Comparison of ENCODE assay signal across 10 cellular contexts in the genomic region with DNA sequence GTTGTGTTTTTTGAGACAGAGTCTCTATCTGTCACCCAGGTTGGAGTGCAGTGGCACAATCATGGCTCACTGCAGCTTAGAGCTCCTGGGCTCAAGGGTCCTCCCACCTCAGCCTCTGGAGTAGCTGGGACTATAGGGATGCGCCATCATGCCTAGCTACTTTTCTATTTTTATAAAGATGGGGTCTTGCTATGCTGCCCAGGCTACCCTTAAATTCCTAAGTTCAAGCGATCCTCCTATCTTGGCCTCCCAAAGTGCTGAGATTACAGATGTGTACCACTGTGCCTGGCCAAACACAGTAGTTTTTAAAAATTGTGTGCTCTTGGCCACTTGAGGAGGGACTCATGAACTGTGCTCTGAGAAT. TPM values are rescaled to one million over a fixed set of nuclear protein-coding genes. Genes with fewer than 3 reads are reported as not detected.
DNase-seq lines count a peak whose midpoint lies in the region; ATAC-seq and TF ChIP-seq lines count a peak whose summit lies in the region.
"Had no signal": no experiment of that assay in that cellular context is flagged by ENCODE, and none has a peak within 500 bp of the region (broad histone marks: within the 10 kb centered on the region; RNA-seq: fewer than 3 reads in every experiment).

No MANE protein-coding gene starts in this region.

- peaks cover 5% of the 10 kb centered on the region for H3K4me1 ChIP-seq in ACC112 (ENCODE audit: control insufficient read depth, insufficient read depth, low read length, unreplicated experiment)
- 0 out of 2 replicates have a peak, but pooled peaks cover 5% of the 10 kb centered on the region for H3K4me1 ChIP-seq in HUES6 (ENCODE audit: control insufficient read depth, insufficient read depth, low read length)
- H3K4me1 ChIP-seq in naive thymus-derived CD4-positive, alpha-beta T cell (ENCODE audit: control insufficient read depth in 2 of 2, insufficient read depth in 2 of 2, low read length in 2 of 2) = peaks cover 6 to 21% of the 10 kb centered on the region in 2 donors

- no peak overlapping the region for H3K27ac Mint-ChIP-seq in chondrocyte (ENCODE audit: unreplicated experiment)
- peak overlapping the region in 7 of 9 donors; percentile 83 to 97 (median 90) for H3K27ac Mint-ChIP-seq in naive thymus-derived CD4-positive, alpha-beta T cell

- H3K27me3 ChIP-seq in ACC112 (ENCODE audit: insufficient read depth, low read length) (peaks cover 72% of the 10 kb centered on the region), HUES6 (ENCODE audit: control insufficient read depth, insufficient read depth, low read length) (peaks cover 97% of the 10 kb centered on the region), MG63 (peaks cover 7% of the 10 kb centered on the region; the same call in 1 of the 2 replicates)
- H3K27me3 ChIP-seq in naive thymus-derived CD4-positive, alpha-beta T cell (ENCODE audit: control insufficient read depth in 2 of 2, insufficient read depth in 2 of 2, low read length in 2 of 2) = no peaks in the 10 kb centered on the region

- H3K27me3 Mint-ChIP-seq in chondrocyte (ENCODE audit: low read depth) = peaks cover 76% of the 10 kb centered on the region
- H3K27me3 Mint-ChIP-seq in naive thymus-derived CD4-positive, alpha-beta T cell = peaks cover 38 to 83% (median 44%) of the 10 kb centered on the region in 5 donors

- peak overlapping the region; percentile 53 for H2AFZ ChIP-seq in ACC112 (ENCODE audit: low read length, unreplicated experiment)

- ATAC-seq in naive thymus-derived CD4-positive, alpha-beta T cell = no peak

- no peaks in the 10 kb centered on the region for H3K9me3 Mint-ChIP-seq in chondrocyte (ENCODE audit: low read depth)
- H3K9me3 Mint-ChIP-seq in naive thymus-derived CD4-positive, alpha-beta T cell = no peaks in the 10 kb centered on the region

- no peak overlapping the region for H3K9ac ChIP-seq in HUES6 (ENCODE audit: low read length)

- intact Hi-C loops in naive thymus-derived CD4-positive, alpha-beta T cell (cut with micrococcal nuclease) = loop anchor here (5.0 to 10.0 kb wide), 2 partner anchors 88 to 466 kb away; a partner anchor contains a TSS

- H3K4me3 Mint-ChIP-seq in chondrocyte (ENCODE audit: unreplicated experiment) = peak overlapping the region; percentile 75
- peak overlapping the region; percentile 88 to 100 (median 96) for H3K4me3 Mint-ChIP-seq in naive thymus-derived CD4-positive, alpha-beta T cell

- H3K36me3 ChIP-seq in ACC112 (ENCODE audit: insufficient read depth, low read length) (no peaks in the 10 kb centered on the region), HUES6 (ENCODE audit: control insufficient read depth, insufficient read depth, low read length) (no peaks in the 10 kb centered on the region), MG63 (no peaks in the 10 kb centered on the region)
- no peaks in the 10 kb centered on the region for H3K36me3 ChIP-seq in naive thymus-derived CD4-positive, alpha-beta T cell (ENCODE audit: control insufficient read depth in 2 of 3, insufficient read depth in 3 of 3, low read length in 3 of 3)

- H3K27ac ChIP-seq in ACC112 (ENCODE audit: low read depth, low read length) = no peak overlapping the region
- H3K27ac ChIP-seq in HUES6 (ENCODE audit: low read depth, low read length) = no peak overlapping the region
- H3K27ac ChIP-seq in naive thymus-derived CD4-positive, alpha-beta T cell (ENCODE audit: low read depth, low read length) = no peak overlapping the region

- peaks cover 13% of the 10 kb centered on the region for H3K4me1 Mint-ChIP-seq in chondrocyte (ENCODE audit: low read depth)
- peaks cover 21 to 32% (median 30%) of the 10 kb centered on the region in 7 donors for H3K4me1 Mint-ChIP-seq in naive thymus-derived CD4-positive, alpha-beta T cell

- no peak for TF ChIP-seq CTCF in chondrocyte (IDR thresholded peaks at IDR 0.05)

- POLR2A ChIA-PET in naive thymus-derived CD4-positive, alpha-beta T cell (lab: Charles Lee) = no interaction called here

- no peaks in the 10 kb centered on the region for H3K79me2 ChIP-seq in ACC112 (ENCODE audit: control insufficient read depth, insufficient read depth, low read length, unreplicated experiment)

- CTCF ChIA-PET in naive thymus-derived CD4-positive, alpha-beta T cell (lab: Charles Lee) = no interaction called here

- H3K4me3 ChIP-seq in ACC112 (ENCODE audit: low read depth, low read length) (peak overlapping the region; percentile 83), HUES6 (ENCODE audit: low read depth, low read length) (0 out of 2 replicates have a peak overlapping the region, but pooled peaks have one; percentile 55), MG63 (no peak overlapping the region)
- H3K4me3 ChIP-seq in naive thymus-derived CD4-positive, alpha-beta T cell (ENCODE audit: low read length) = peak overlapping the region; percentile 87

- DNase-seq in chondrocyte (ENCODE audit: low spot score) (no peak), cortex of kidney (lab: John Stamatoyannopoulos, UW) (no peak), MG63 (no peak), NCI-H187 (lab: John Stamatoyannopoulos, UW) (no peak), SIG-M5 (lab: John Stamatoyannopoulos, UW) (no peak)
- DNase-seq in naive thymus-derived CD4-positive, alpha-beta T cell = no peak

- H3K9me3 ChIP-seq in HUES6 (ENCODE audit: control insufficient read depth, insufficient read depth, low read depth, low read length) = no peaks in the 10 kb centered on the region
- no peaks in the 10 kb centered on the region for H3K9me3 ChIP-seq in naive thymus-derived CD4-positive, alpha-beta T cell (ENCODE audit: control insufficient read depth in 2 of 3, low read length in 3 of 3)
- H3K9me3 ChIP-seq in MG63 = no peaks in the 10 kb centered on the region

- peaks cover 5% of the 10 kb centered on the region for H3K36me3 Mint-ChIP-seq in chondrocyte (ENCODE audit: low read depth)
- H3K36me3 Mint-ChIP-seq in naive thymus-derived CD4-positive, alpha-beta T cell = no peaks in the 10 kb centered on the region

RNA-seq across cellular contexts. Expression of a gene that starts 10.6 kb away (rescaled TPM):
- not detected in 3 replicates for total RNA-seq in chondrocyte
- total RNA-seq in naive thymus-derived CD4-positive, alpha-beta T cell = not detected
- polyA plus RNA-seq in naive thymus-derived CD4-positive, alpha-beta T cell = not detected
- total RNA-seq in MG63 (2014; rRNA removed; shearing (Covaris generic); ENCODE audit: low replicate concordance) = not detected in 2 replicates
- total RNA-seq: activated CD8-positive, alpha-beta memory T cell treated with anti-CD3 and anti-CD28 coated beads for 36 hours; OCI-LY7 had no signal

RNA-seq across cellular contexts. Expression of a gene that starts 58.7 kb away (rescaled TPM):
- 18.9 to 43.4 TPM (median 19.8 TPM) in 3 replicates for total RNA-seq in chondrocyte
- total RNA-seq in naive thymus-derived CD4-positive, alpha-beta T cell = 1 to 10 TPM in 1 of 5 experiments, under 1 TPM in 2, not detected in 2; 0.22 to 1.5 (median 0.29) TPM
- not detected for polyA plus RNA-seq in naive thymus-derived CD4-positive, alpha-beta T cell
- total RNA-seq in MG63 (2014; rRNA removed; shearing (Covaris generic); ENCODE audit: low replicate concordance) = 27.7 and 54.4 TPM in 2 replicates
